ENCODE assay signal across 9 cellular contexts in genomic region chr3:194306109-194306686, GRCh38. TPM values are rescaled to one million over a fixed set of nuclear protein-coding genes. Genes with fewer than 3 reads are reported as not detected.
DNase-seq lines count a peak whose midpoint lies in the region; ATAC-seq, FAIRE-seq and TF ChIP-seq lines count a peak whose summit lies in the region.
"Had no signal": no experiment of that assay in that cellular context is flagged by ENCODE, and none has a peak within 500 bp of the region (broad histone marks: within the 10 kb centered on the region; RNA-seq: fewer than 3 reads in every experiment).

No MANE protein-coding gene starts in this region.

- H3K4me3 Mint-ChIP-seq in effector memory CD8-positive, alpha-beta T cell = peak overlapping the region; percentile 61 to 69

- H3K36me3 ChIP-seq in RWPE2 (ENCODE audit: low read depth) = no peaks in the 10 kb centered on the region
- no peaks in the 10 kb centered on the region for H3K36me3 ChIP-seq in PC-9 (ENCODE audit: low read depth)

- POLR2A ChIA-PET in PC-9 (lab: Charles Lee; ENCODE audit: unreplicated experiment) = no interaction called here

- intact Hi-C loops in PC-9 (cut with micrococcal nuclease; ENCODE audit: unreplicated experiment) = no loop called here

- H3F3A ChIP-seq in PC-9 (ENCODE audit: insufficient read depth, low read depth) = no peaks in the 10 kb centered on the region

- H3K4me2 ChIP-seq in PC-9 = no peak overlapping the region

- no peak overlapping the region for H2AFZ ChIP-seq in PC-9

- peaks cover 10 to 34% of the 10 kb centered on the region in 2 donors for H3K27me3 Mint-ChIP-seq in effector memory CD8-positive, alpha-beta T cell

- peaks cover 20 to 30% of the 10 kb centered on the region in 2 donors for H3K4me1 Mint-ChIP-seq in effector memory CD8-positive, alpha-beta T cell (ENCODE audit: low read depth in 2 of 2)

- TF ChIP-seq CTCF in RWPE2 (IDR thresholded peaks at IDR 0.05; ENCODE audit: poor library complexity, severe bottlenecking) (no peak), PC-9 (conservative IDR thresholded peaks at IDR 0.05) (no peak)

- H3K27ac Mint-ChIP-seq in effector memory CD8-positive, alpha-beta T cell = no peak overlapping the region

- no peaks in the 10 kb centered on the region for H3K9me3 ChIP-seq in RWPE2 (ENCODE audit: severe bottlenecking)
- H3K9me3 ChIP-seq in PC-9 (ENCODE audit: insufficient read depth, low read depth) = no peaks in the 10 kb centered on the region

- no TSS peak for BruUV-seq in PC-9 (replicated peaks; lab: Mats Ljungman, UMichigan)

- H3K27me3 ChIP-seq in RWPE2 (ENCODE audit: insufficient read depth, poor library complexity, severe bottlenecking) = no peaks in the 10 kb centered on the region
- H3K27me3 ChIP-seq in PC-9 (ENCODE audit: insufficient read depth, low read depth) = no peaks in the 10 kb centered on the region

- H3K4me1 ChIP-seq in RWPE2 (ENCODE audit: insufficient read depth, poor library complexity, severe bottlenecking) = peaks cover 9% of the 10 kb centered on the region
- peaks cover 7% of the 10 kb centered on the region; the same call in 1 of the 2 replicates for H3K4me1 ChIP-seq in PC-9 (replicated peaks; ENCODE audit: insufficient read depth)

- no peak for FAIRE-seq in HTR-8/SVneo (lab: Jason Lieb, UNC)

- no peaks in the 10 kb centered on the region for H4K20me1 ChIP-seq in PC-9 (ENCODE audit: insufficient read depth)

- H3K4me3 ChIP-seq in RWPE2 (ENCODE audit: severe bottlenecking) (no peak overlapping the region), PC-9 (no peak overlapping the region)

- H3K36me3 Mint-ChIP-seq in effector memory CD8-positive, alpha-beta T cell (ENCODE audit: insufficient read depth) = no peaks in the 10 kb centered on the region

- DNase-seq in GM19238 (ENCODE audit: insufficient read length, low spot score) = peak; percentile 55
- peak; percentile 21 for DNase-seq in RWPE2 (ENCODE audit: low spot score)
- peak; percentile 26 to 37 (median 28) for DNase-seq in effector memory CD8-positive, alpha-beta T cell
- no peak for DNase-seq in OCI-M2 (lab: John Stamatoyannopoulos, UW; ENCODE audit: unreplicated experiment)
- DNase-seq in PC-9 = no peak
- no peak for DNase-seq in HTR-8/SVneo (ENCODE audit: insufficient read length, low spot score)
- DNase-seq in NCI-H526 treated with DMSO at 0.1 percent for 48 hours (lab: John Stamatoyannopoulos, UW) = no peak

- CTCF ChIA-PET in PC-9 (lab: Charles Lee) = interaction anchor here (0.7 kb wide), 1 partner anchor 499 kb away, joined by 3 read pairs; no protein-coding TSS in a partner anchor

- ATAC-seq in HG03045 (IDR thresholded peaks at IDR 0.05; ENCODE audit: unreplicated experiment) (peak; percentile 41), RWPE2 (ENCODE audit: low read depth) (no peak)
- peak; percentile 90 for ATAC-seq in effector memory CD8-positive, alpha-beta T cell (replicated peaks)

- H3K9me2 ChIP-seq in PC-9 (ENCODE audit: insufficient read depth) = no peaks in the 10 kb centered on the region

- H3K9me3 Mint-ChIP-seq in effector memory CD8-positive, alpha-beta T cell = no peaks in the 10 kb centered on the region

- H3K79me2 ChIP-seq in PC-9 (ENCODE audit: low read depth) = no peaks in the 10 kb centered on the region

- no peak overlapping the region for H3K27ac ChIP-seq in RWPE2 (ENCODE audit: poor library complexity, severe bottlenecking)
- no peak overlapping the region for H3K27ac ChIP-seq in PC-9

RNA-seq across cellular contexts. Expression of gene CPN2, which starts 44.9 kb away (rescaled TPM):
- not detected in 2 replicates for total RNA-seq in PC-9 (2021)
- total RNA-seq: SK-MEL-5 had no signal

Comparison
In these comparisons a context has a peak if more than half of its experiments do, and no peak if none do; other contexts are left out.
1. DNase-seq: peak in GM19238 (single experiment), RWPE2 (single experiment) and effector memory CD8-positive, alpha-beta T cell (3 of 3); none in OCI-M2 (single experiment), PC-9 (0 of 2), HTR-8/SVneo (single experiment) and NCI-H526 treated with DMSO at 0.1 percent for 48 hours (single experiment).